ENCODE assay signal across 8 cellular contexts in the genomic region with DNA sequence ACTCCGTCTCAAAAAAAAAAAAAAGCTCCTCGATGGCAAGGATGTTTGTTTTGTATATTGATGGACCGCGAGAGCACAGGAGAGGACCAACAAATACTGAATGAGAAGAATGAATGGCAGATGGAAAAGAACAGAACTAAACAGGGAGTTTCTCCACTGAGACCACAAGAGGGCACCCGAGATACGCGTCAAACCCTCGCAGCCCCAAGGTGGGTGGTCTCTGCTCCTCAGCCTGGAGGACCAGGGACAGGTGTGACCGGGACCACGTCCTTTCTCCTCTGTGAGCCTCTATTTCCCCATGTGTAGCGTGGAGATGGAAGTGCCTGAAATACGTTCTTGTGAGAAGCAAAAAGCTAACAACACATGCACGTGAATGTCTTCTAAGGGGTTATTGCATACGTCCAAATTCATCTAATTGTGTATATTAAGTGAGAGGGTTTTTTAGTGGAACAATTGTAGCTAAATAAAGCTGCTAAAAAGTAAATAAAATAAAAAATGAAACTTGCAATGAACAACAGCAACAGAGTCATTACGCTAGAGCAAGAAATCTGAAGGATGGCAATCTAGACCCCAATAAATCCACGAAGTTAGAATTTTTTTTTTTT. TPM values are rescaled to one million over a fixed set of nuclear protein-coding genes. Genes with fewer than 3 reads are reported as not detected.
DNase-seq lines count a peak whose midpoint lies in the region; ATAC-seq and TF ChIP-seq lines count a peak whose summit lies in the region.

No MANE protein-coding gene starts in this region.

- CTCF ChIA-PET in SK-N-SH (lab: Yijun Ruan, JAX): interaction anchor here (0.7 to 3.0 kb wide), 22 partner anchors 8 to 1305 kb away, joined by 3 to 13 read pairs (median 4); partner anchors contain the start of genes CDC42EP5 and LENG9

- H3K9me3 ChIP-seq in SK-N-SH (no peaks in the 10 kb centered on the region), lung (ENCODE audit: control insufficient read depth in 2 of 2, insufficient read depth in 1 of 2, low read length in 1 of 2) (no peaks in the 10 kb centered on the region)

- H3K4me1 Mint-ChIP-seq in chondrocyte (ENCODE audit: low read depth): peaks cover 9% of the 10 kb centered on the region

- H3K4me3 Mint-ChIP-seq in chondrocyte (ENCODE audit: unreplicated experiment): no peak overlapping the region

- no peaks in the 10 kb centered on the region for H3K36me3 ChIP-seq in SK-N-SH (replicated peaks in 1 of 2; ENCODE audit: control insufficient read depth in 1 of 2, insufficient read depth in 2 of 2, low read length in 1 of 2)
- no peaks in the 10 kb centered on the region for H3K36me3 ChIP-seq in lung (ENCODE audit: control insufficient read depth in 2 of 2, insufficient read depth in 2 of 2, low read length in 2 of 2)

- ATAC-seq in lung (ENCODE audit: insufficient read depth, low FRiP score) (no peak), GM21717 (IDR thresholded peaks at IDR 0.05; ENCODE audit: unreplicated experiment) (no peak), HG02623 (IDR thresholded peaks at IDR 0.05; ENCODE audit: unreplicated experiment) (no peak)

- H3K27me3 Mint-ChIP-seq in chondrocyte (ENCODE audit: low read depth): peaks cover 25% of the 10 kb centered on the region

- POLR2A ChIA-PET in SK-N-SH (lab: Yijun Ruan, JAX): no interaction called here

- no peaks in the 10 kb centered on the region for H3K79me2 ChIP-seq in SK-N-SH (ENCODE audit: insufficient read depth)

- H3K9me2 ChIP-seq in SK-N-SH: no peaks in the 10 kb centered on the region

- no peak overlapping the region for H3K27ac Mint-ChIP-seq in chondrocyte (ENCODE audit: unreplicated experiment)

- no peaks in the 10 kb centered on the region for H4K20me1 ChIP-seq in SK-N-SH (ENCODE audit: insufficient read depth)

- TF ChIP-seq RAD21 in SK-N-SH (IDR thresholded peaks at IDR 0.05; ENCODE audit: low read length): peak; percentile 58

- no peaks in the 10 kb centered on the region for H3K4me1 ChIP-seq in SK-N-SH (ENCODE audit: control insufficient read depth in 1 of 2, insufficient read depth in 2 of 2, low read depth in 1 of 2, low read length in 1 of 2)
- no peaks in the 10 kb centered on the region for H3K4me1 ChIP-seq in lung (ENCODE audit: control insufficient read depth in 2 of 2, insufficient read depth in 2 of 2, low read length in 2 of 2)

- peak; percentile 62 to 67 for DNase-seq in NCI-H524 (lab: John Stamatoyannopoulos, UW)
- DNase-seq in NCI-H524 treated with DMSO at 0.1 percent for 48 hours (lab: John Stamatoyannopoulos, UW): no peak
- peak; percentile 41 for DNase-seq in KG1 (lab: John Stamatoyannopoulos, UW)
- peak; percentile 65 for DNase-seq in SK-N-SH
- peak; percentile 29 for DNase-seq in chondrocyte (ENCODE audit: low spot score)
- DNase-seq in lung (ENCODE audit: low spot score): no peak

- peaks cover 60% of the 10 kb centered on the region for H3K27me3 ChIP-seq in SK-N-SH (ENCODE audit: insufficient read depth)
- no peaks in the 10 kb centered on the region for H3K27me3 ChIP-seq in lung (ENCODE audit: control insufficient read depth, insufficient read depth)

- H3K9me3 Mint-ChIP-seq in chondrocyte (ENCODE audit: low read depth): no peaks in the 10 kb centered on the region

- no peak overlapping the region for H3K9ac ChIP-seq in SK-N-SH

- TF ChIP-seq EP300 in SK-N-SH (IDR thresholded peaks at IDR 0.05; ENCODE audit: borderline replicate concordance in 1 of 2, low read depth in 1 of 2, low read length in 1 of 2): no peak

- H2AFZ ChIP-seq in SK-N-SH (ENCODE audit: low read depth): no peak overlapping the region

- H3F3A ChIP-seq in SK-N-SH (replicated peaks; ENCODE audit: insufficient read depth): peaks cover 14% of the 10 kb centered on the region

- H3K4me2 ChIP-seq in SK-N-SH: 0 out of 2 replicates have a peak overlapping the region, but pooled peaks have one; percentile 51

- TF ChIP-seq CTCF in SK-N-SH (IDR thresholded peaks at IDR 0.05) (peak; percentile 70), chondrocyte (IDR thresholded peaks at IDR 0.05) (peak; percentile 87), lung (IDR thresholded peaks at IDR 0.05; ENCODE audit: control extremely low read depth, extremely low read depth) (peak; percentile 40)

- no peaks in the 10 kb centered on the region for H3K36me3 Mint-ChIP-seq in chondrocyte (ENCODE audit: low read depth)

- peak overlapping the region in 1 of 2 experiments; percentile 11; a peak in 1 of 4 replicates for H3K4me3 ChIP-seq in SK-N-SH (ENCODE audit: low read depth in 2 of 2, low read length in 1 of 2)
- no peak overlapping the region for H3K4me3 ChIP-seq in lung

- 10% methylated on average over 16 of the region's 16 CpGs for WGBS in SK-N-SH (ENCODE audit: low lambda C conversion rate)
- WGBS in lung, 2 donors: 12 to 14% methylated on average over 16 of the region's 16 CpGs

- H3K27ac ChIP-seq in SK-N-SH (ENCODE audit: low read depth in 2 of 2, low read length in 1 of 2) (no peak overlapping the region), lung (ENCODE audit: low read depth in 1 of 2, low read length in 1 of 2) (no peak overlapping the region)

TF ChIP-seq in SK-N-SH, 30 proteins besides CTCF, POLR2A, EP300 and RAD21:
- peak; percentile 24; the same call in 1 of the 2 replicates for TF ChIP-seq SMC3 (IDR thresholded peaks at IDR 0.05; ENCODE audit: low read depth, low read length)
- no peak for TF ChIP-seq FOXM1 (IDR thresholded peaks at IDR 0.05; ENCODE audit: low read depth)
- no peak for TF ChIP-seq NRF1 (IDR thresholded peaks at IDR 0.05; ENCODE audit: low read depth, low read length)

RNA-seq across cellular contexts. Expression of gene CDC42EP5, which starts 8.3 kb away (rescaled TPM):
- polyA plus RNA-seq in SK-N-SH (2012; rRNA removed): 10.8 and 13.5 TPM in 2 replicates
- 7.7 and 10.3 TPM in 2 replicates for polyA plus RNA-seq in SK-N-SH (2012; cell fraction: cytosol; rRNA removed)
- polyA plus RNA-seq in SK-N-SH (2012; cell fraction: nucleus; rRNA removed): 6.2 and 17.8 TPM in 2 replicates
- total RNA-seq in chondrocyte: 62.9 to 66.4 TPM (median 66.4 TPM) in 3 replicates
- 10 to 100 TPM; 24.9 to 25.7 TPM for total RNA-seq in lung
- 10 to 100 TPM; 15.8 to 17.8 TPM for polyA plus RNA-seq in lung

RNA-seq across cellular contexts. Expression of gene LENG9, which starts 17.9 kb away (rescaled TPM):
- polyA plus RNA-seq in SK-N-SH (2012; rRNA removed) (0.20 and 0.21 TPM in 2 replicates), lung (10 to 100 TPM in 1 of 2 donors, 1 to 10 TPM in 1; 4.6 to 11.9 TPM)
- polyA plus RNA-seq in SK-N-SH (2012; cell fraction: cytosol; rRNA removed): 0.08 and 0.18 TPM in 2 replicates
- 0.22 and 0.26 TPM in 2 replicates for polyA plus RNA-seq in SK-N-SH (2012; cell fraction: nucleus; rRNA removed)
- total RNA-seq in chondrocyte (10.2 to 14.8 TPM (median 13.2 TPM) in 3 replicates), lung (10 to 100 TPM in 1 of 2 donors, 1 to 10 TPM in 1; 1.8 to 13.8 TPM)

RNA-seq across cellular contexts. Expression of gene LAIR2, which starts 21.2 kb away (rescaled TPM):
- polyA plus RNA-seq in SK-N-SH (2012; rRNA removed): not detected in 2 replicates
- polyA plus RNA-seq in SK-N-SH (2012; cell fraction: cytosol; rRNA removed): not detected in 2 replicates
- polyA plus RNA-seq in SK-N-SH (2012; cell fraction: nucleus; rRNA removed): not detected in 2 replicates
- not detected in 3 replicates for total RNA-seq in chondrocyte
- total RNA-seq in lung: not detected
- 1 to 10 TPM in 1 of 2 donors, not detected in 1; 1.7 TPM for polyA plus RNA-seq in lung

RNA-seq across cellular contexts. Expression of gene LENG8, which starts 32.4 kb away (rescaled TPM):
- polyA plus RNA-seq in SK-N-SH (2012; rRNA removed) (84.0 and 89.1 TPM in 2 replicates), lung (100 to 1,000 TPM in 1 of 2 donors, 10 to 100 TPM in 1; 86.4 to 139 TPM)
- polyA plus RNA-seq in SK-N-SH (2012; cell fraction: cytosol; rRNA removed): 7.9 and 9.7 TPM in 2 replicates
- polyA plus RNA-seq in SK-N-SH (2012; cell fraction: nucleus; rRNA removed): 983 and 1,066 TPM in 2 replicates
- total RNA-seq in chondrocyte (110 to 166 TPM (median 116 TPM) in 3 replicates), lung (100 to 1,000 TPM in 1 of 2 donors, 10 to 100 TPM in 1; 75.1 to 199 TPM)

Comparison
In these comparisons a context has a peak if more than half of its experiments do, and no peak if none do; other contexts are left out.
1. DNase-seq: peak in NCI-H524 (2 of 2), KG1 (single experiment), SK-N-SH (single experiment) and chondrocyte (single experiment); none in NCI-H524 treated with DMSO at 0.1 percent for 48 hours (single experiment) and lung (single experiment).
2. Peak in every context shown above with its lines, with median percentiles within 50 percentile points of each other: CTCF ChIP-seq.